ENCODE assay signal across 20 cellular contexts in genomic region chr5:170220196-170220595, GRCh38. TPM values are rescaled to one million over a fixed set of nuclear protein-coding genes. Genes with fewer than 3 reads are reported as not detected.
DNase-seq lines count a peak whose midpoint lies in the region; FAIRE-seq and TF ChIP-seq lines count a peak whose summit lies in the region.
"Had no signal": no experiment of that assay in that cellular context is flagged by ENCODE, and none has a peak within 500 bp of the region (broad histone marks: within the 10 kb centered on the region; RNA-seq: fewer than 3 reads in every experiment).

No MANE protein-coding gene starts in this region.

- peaks cover 34% of the 10 kb centered on the region for H3K4me1 Mint-ChIP-seq in neural progenitor cell
- H3K4me1 Mint-ChIP-seq: CD4-positive, CD25-positive, alpha-beta regulatory T cell had no signal

- peaks cover 37% of the 10 kb centered on the region for H3F3A ChIP-seq in neural progenitor cell (ENCODE audit: low read depth)

- intact Hi-C loops in spleen (cut with DNase I; ENCODE audit: low total_unique reads), result loop anchor here (5.0 kb wide), 1 partner anchor 202 kb away; no protein-coding TSS in a partner anchor

- H3K4me3 Mint-ChIP-seq in neural progenitor cell, result no peak overlapping the region
- H3K4me3 Mint-ChIP-seq: CD4-positive, CD25-positive, alpha-beta regulatory T cell had no signal

- H3K27me3 ChIP-seq in ACC112 (ENCODE audit: insufficient read depth, low read length) (no peaks in the 10 kb centered on the region), Karpas-422 (ENCODE audit: low read length) (no peaks in the 10 kb centered on the region), neural progenitor cell (peaks cover 41% of the 10 kb centered on the region), spleen (replicated peaks in 1 of 7) (peaks cover 0 to 4% (median 0%) of the 10 kb centered on the region in 7 donors)

- no peaks in the 10 kb centered on the region for H3K36me3 ChIP-seq in ACC112 (ENCODE audit: insufficient read depth, low read length)
- H3K36me3 ChIP-seq in Karpas-422 (ENCODE audit: insufficient read depth, low read length), result no peaks in the 10 kb centered on the region
- no peaks in the 10 kb centered on the region for H3K36me3 ChIP-seq in neural progenitor cell
- H3K36me3 ChIP-seq in spleen, result no peaks in the 10 kb centered on the region

- peak; percentile 94 for DNase-seq in Karpas-422
- no peak for DNase-seq in neural progenitor cell (ENCODE audit: low spot score)
- DNase-seq in spleen, result no peak
- no peak for DNase-seq in GM12891 (ENCODE audit: insufficient read length, low spot score)
- DNase-seq in UCSD-AML1 (lab: John Stamatoyannopoulos, UW; ENCODE audit: unreplicated experiment), result no peak
- DNase-seq in C1 segment of cervical spinal cord (lab: John Stamatoyannopoulos, UW), result no peak
- DNase-seq: Caco-2; CD4-positive, CD25-positive, alpha-beta regulatory T cell; H7; KG1; NCI-H1092; NCI-H146; NCI-H2081; NCI-H510A treated with DMSO at 0.1 percent for 48 hours; SHP77 had no signal

- H3K27ac ChIP-seq in ACC112 (ENCODE audit: low read depth, low read length) (peak overlapping the region; percentile 57; the same call in 1 of the 2 replicates), Karpas-422 (ENCODE audit: low read length) (peak overlapping the region; percentile 92), angular gyrus (ENCODE audit: low read depth, low read length) (peak overlapping the region; percentile 46), neural progenitor cell (no peak overlapping the region), spleen (no peak overlapping the region)

- peak overlapping the region; percentile 47 for H3K27ac Mint-ChIP-seq in neural progenitor cell
- H3K27ac Mint-ChIP-seq: CD4-positive, CD25-positive, alpha-beta regulatory T cell had no signal

- H2AFZ ChIP-seq in ACC112 (ENCODE audit: low read length, unreplicated experiment), result no peak overlapping the region
- no peak overlapping the region for H2AFZ ChIP-seq in Karpas-422 (ENCODE audit: low read length)
- H2AFZ ChIP-seq in neural progenitor cell (replicated peaks), result no peak overlapping the region

- TF ChIP-seq POLR2A in spleen (IDR thresholded peaks at IDR 0.05) (no peak), GM12891 (IDR thresholded peaks at IDR 0.05; ENCODE audit: low read depth, low read length) (no peak)

- peaks cover 25% of the 10 kb centered on the region for H3K4me1 ChIP-seq in ACC112 (ENCODE audit: control insufficient read depth, insufficient read depth, low read length, unreplicated experiment)
- H3K4me1 ChIP-seq in Karpas-422 (ENCODE audit: low read length), result peaks cover 90% of the 10 kb centered on the region
- peaks cover 62% of the 10 kb centered on the region for H3K4me1 ChIP-seq in neural progenitor cell
- peaks cover 0 to 15% (median 0%) of the 10 kb centered on the region in 6 donors for H3K4me1 ChIP-seq in spleen
- H3K4me1 ChIP-seq: Caco-2 had no signal

- no peaks in the 10 kb centered on the region for H3K9me3 Mint-ChIP-seq in neural progenitor cell
- H3K9me3 Mint-ChIP-seq: CD4-positive, CD25-positive, alpha-beta regulatory T cell had no signal

- H4K20me1 ChIP-seq in Karpas-422 (ENCODE audit: insufficient read depth, low read depth, low read length) (no peaks in the 10 kb centered on the region), neural progenitor cell (ENCODE audit: low read depth) (no peaks in the 10 kb centered on the region)

- TF ChIP-seq CTCF in neural progenitor cell (IDR thresholded peaks at IDR 0.05), result no peak
- TF ChIP-seq CTCF in spleen (IDR thresholded peaks at IDR 0.05 in 8 of 11, conservative IDR thresholded peaks at IDR 0.05 in 3 of 11), result no peak

- no peak overlapping the region for H3K4me3 ChIP-seq in ACC112 (ENCODE audit: low read depth, low read length)
- peak overlapping the region; percentile 60 for H3K4me3 ChIP-seq in Karpas-422 (ENCODE audit: low read length)
- H3K4me3 ChIP-seq in neural progenitor cell, result no peak overlapping the region
- H3K4me3 ChIP-seq in spleen, result no peak overlapping the region

- peak overlapping the region; percentile 61 for H3K9ac ChIP-seq in Karpas-422 (ENCODE audit: low read length)
- no peak overlapping the region for H3K9ac ChIP-seq in neural progenitor cell

- H3K9me2 ChIP-seq in Karpas-422 (replicated peaks; ENCODE audit: insufficient read depth, low read length), result no peaks in the 10 kb centered on the region

- H3K9me3 ChIP-seq in Karpas-422 (ENCODE audit: low read length), result no peaks in the 10 kb centered on the region
- H3K9me3 ChIP-seq in neural progenitor cell (ENCODE audit: low read depth), result no peaks in the 10 kb centered on the region
- no peaks in the 10 kb centered on the region for H3K9me3 ChIP-seq in spleen
- H3K9me3 ChIP-seq: Caco-2 had no signal

- no peak for FAIRE-seq in GM12891 (lab: Jason Lieb, UNC)
- FAIRE-seq: A204.1, GM19239 had no signal

- H3K27me3 Mint-ChIP-seq in neural progenitor cell (ENCODE audit: insufficient read depth, low read depth), result peaks cover 5% of the 10 kb centered on the region
- H3K27me3 Mint-ChIP-seq: CD4-positive, CD25-positive, alpha-beta regulatory T cell had no signal

- no peaks in the 10 kb centered on the region for H3K36me3 Mint-ChIP-seq in neural progenitor cell
- H3K36me3 Mint-ChIP-seq: CD4-positive, CD25-positive, alpha-beta regulatory T cell had no signal

- WGBS in spleen, 5 donors, result 57 to 83% (median 82%) methylated on average over 2 of the region's 2 CpGs

- H3K79me2 ChIP-seq in ACC112 (ENCODE audit: control insufficient read depth, insufficient read depth, low read length, unreplicated experiment) (no peaks in the 10 kb centered on the region), Karpas-422 (ENCODE audit: low read length) (no peaks in the 10 kb centered on the region), neural progenitor cell (ENCODE audit: low read depth) (no peaks in the 10 kb centered on the region)

- peak overlapping the region; percentile 70 for H3K4me2 ChIP-seq in Karpas-422 (ENCODE audit: low read depth, low read length, poor library complexity, severe bottlenecking)
- no peak overlapping the region for H3K4me2 ChIP-seq in neural progenitor cell

TF ChIP-seq in GM12891, 5 proteins besides CTCF, POLR2A, EP300 and RAD21:
- TF ChIP-seq POLR2AphosphoS5 (IDR thresholded peaks at IDR 0.05; ENCODE audit: low read depth, low read length) (no peak), TAF1 (IDR thresholded peaks at IDR 0.05; ENCODE audit: low read depth, low read length) (no peak), SPI1 (IDR thresholded peaks at IDR 0.05; ENCODE audit: low read depth, low read length) (no peak), PAX5 (IDR thresholded peaks at IDR 0.05; ENCODE audit: insufficient read depth, low read length, severe bottlenecking) (no peak), POU2F2 (IDR thresholded peaks at IDR 0.05; ENCODE audit: low read depth, low read length) (no peak)

RNA-seq across cellular contexts. Expression of gene C5orf58, which starts 12.6 kb away (rescaled TPM):
- total RNA-seq in Karpas-422 (2014; rRNA removed; shearing (Covaris generic); ENCODE audit: low replicate concordance), result 7.8 TPM in 1 of 2 replicates, not detected in the other
- total RNA-seq in neural progenitor cell (ENCODE audit: low replicate concordance) (not detected in 2 replicates), spleen (not detected)
- polyA plus RNA-seq in spleen, result under 1 TPM in 1 of 3 donors, not detected in 2; 0.35 TPM
- 0.10 TPM for polyA plus RNA-seq in GM12891 (2012; ENCODE audit: low read depth, missing spikeins)
- total RNA-seq: Caco-2; CD4-positive, CD25-positive, alpha-beta regulatory T cell; MCF 10A had no signal

Comparison
In these comparisons a context has a peak if more than half of its experiments do, and no peak if none do; other contexts are left out.
1. H3K27ac ChIP-seq: peak in ACC112 (single experiment), Karpas-422 (single experiment) and angular gyrus (single experiment); none in neural progenitor cell (single experiment) and spleen (0 of 8).